ENCODE assay signal across 23 cellular contexts in the genomic region with DNA sequence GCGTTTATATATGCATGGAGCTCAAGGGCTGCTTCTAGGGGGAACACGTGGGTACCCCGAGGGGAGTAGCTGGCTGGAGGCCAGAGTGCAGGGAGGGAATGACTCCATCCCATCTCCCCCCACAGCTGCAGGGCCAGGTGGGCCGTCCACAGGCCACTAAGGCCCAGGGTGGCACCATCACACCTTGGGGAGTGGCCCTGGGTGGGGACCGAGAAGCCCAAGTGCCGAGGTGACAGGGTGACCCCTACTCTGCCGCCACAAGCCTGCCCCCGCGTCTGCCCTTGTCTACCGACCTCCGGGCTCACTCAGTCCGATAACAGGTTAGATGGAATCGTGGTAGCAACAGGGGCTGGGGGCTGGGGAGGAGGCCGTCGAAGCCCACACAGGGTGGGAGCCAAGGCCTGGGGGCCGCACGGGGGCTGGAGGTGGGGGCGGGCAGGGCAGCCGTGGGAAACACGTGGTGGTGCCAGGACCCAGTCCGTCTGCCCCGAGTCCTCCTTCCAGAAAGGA.
A peak's percentile ranks its signal among the peaks of the same experiment; 100 is the strongest.
DNase-seq lines count a peak whose midpoint lies in the region; ATAC-seq, FAIRE-seq and TF ChIP-seq lines count a peak whose summit lies in the region.
"Had no signal": no experiment of that assay in that cellular context is flagged by ENCODE, and none has a peak within 500 bp of the region (broad histone marks: within the 10 kb centered on the region; RNA-seq: fewer than 3 reads in every experiment).

No MANE protein-coding gene starts in this region.

- H3K27ac ChIP-seq in K562 (ENCODE audit: extremely low read depth, low read depth, low read length) (no peak overlapping the region), substantia nigra (ENCODE audit: low read depth, low read length, poor library complexity, severe bottlenecking) (peak overlapping the region; percentile 51), osteoblast (ENCODE audit: low read depth, low read length) (no peak overlapping the region)
- H3K27ac ChIP-seq: hepatocyte had no signal

- H3K27me3 ChIP-seq in K562 (ENCODE audit: control insufficient read depth in 2 of 2, insufficient read depth in 2 of 2, low read length in 2 of 2), result peaks cover 0 to 30% of the 10 kb centered on the region in 2 experiments; a peak in 3 of 5 replicates
- H3K27me3 ChIP-seq in osteoblast (ENCODE audit: insufficient read depth, low read length), result no peaks in the 10 kb centered on the region
- H3K27me3 ChIP-seq: hepatocyte had no signal

- H3K36me3 ChIP-seq in K562 (ENCODE audit: control insufficient read depth, insufficient read depth, low read length), result no peaks in the 10 kb centered on the region
- H3K36me3 ChIP-seq in osteoblast (ENCODE audit: insufficient read depth, low read length), result no peaks in the 10 kb centered on the region

- no peak for TF ChIP-seq POLR2A in K562 (conservative IDR thresholded peaks at IDR 0.05)

- no peaks in the 10 kb centered on the region for H3K9me3 ChIP-seq in K562 (replicated peaks; ENCODE audit: control insufficient read depth, insufficient read depth, low read depth, low read length)
- no peaks in the 10 kb centered on the region for H3K9me3 ChIP-seq in osteoblast (ENCODE audit: low read depth, low read length)

- no TSS peak for BruUV-seq in K562 (replicated peaks; lab: Mats Ljungman, UMichigan)

- 0 out of 2 replicates have a peak, but pooled peaks cover 4% of the 10 kb centered on the region for H4K20me1 ChIP-seq in K562 (replicated peaks; ENCODE audit: control insufficient read depth, insufficient read depth, low read length)
- H4K20me1 ChIP-seq in osteoblast (ENCODE audit: insufficient read depth, low read length), result no peaks in the 10 kb centered on the region

- POLR2A ChIA-PET in K562 (lab: Yijun Ruan, JAX), result interaction anchor here (0.6 to 0.9 kb wide), 2 partner anchors 13 to 58 kb away, joined by 3 read pairs; no protein-coding TSS in a partner anchor

- H3K79me2 ChIP-seq in K562 (ENCODE audit: control insufficient read depth, insufficient read depth, low read length), result no peaks in the 10 kb centered on the region
- no peaks in the 10 kb centered on the region for H3K79me2 ChIP-seq in osteoblast (ENCODE audit: insufficient read depth, low read length)
- H3K79me2 ChIP-seq: hepatocyte had no signal

- H3K4me3 ChIP-seq in K562 (no peak overlapping the region), osteoblast (ENCODE audit: insufficient read depth, low read length) (no peak overlapping the region)
- H3K4me3 ChIP-seq: hepatocyte had no signal

- no peak overlapping the region for H2AFZ ChIP-seq in K562 (ENCODE audit: low read depth, low read length)
- no peak overlapping the region for H2AFZ ChIP-seq in osteoblast (ENCODE audit: low read length)
- H2AFZ ChIP-seq: hepatocyte had no signal

- CTCF ChIA-PET in K562 (lab: Yijun Ruan, JAX; ENCODE audit: low intra/inter-chr PET ratio), result no interaction called here

- in situ Hi-C loops in K562 (cut with MboI), result no loop called here

- TF ChIP-seq EP300 in K562 (IDR thresholded peaks at IDR 0.05; ENCODE audit: low read length), result no peak

- H3K4me1 ChIP-seq in K562 (replicated peaks in 1 of 2; ENCODE audit: control insufficient read depth in 2 of 2, insufficient read depth in 2 of 2, low read length in 2 of 2), result peaks cover 0 to 73% of the 10 kb centered on the region in 2 experiments; a peak in 2 of 5 replicates
- no peaks in the 10 kb centered on the region for H3K4me1 ChIP-seq in osteoblast (ENCODE audit: insufficient read depth, low read length)

- TF ChIP-seq CTCF in K562 (IDR thresholded peaks at IDR 0.05 in 2 of 3, conservative IDR thresholded peaks at IDR 0.05 in 1 of 3; ENCODE audit: insufficient read depth in 2 of 3, low read depth in 1 of 3, low read length in 3 of 3) (no peak), osteoblast (IDR thresholded peaks at IDR 0.05; ENCODE audit: extremely low read depth, low read depth, low read length) (no peak)

- DNase-seq in activated naive CD4-positive, alpha-beta T cell treated with anti-CD3 and anti-CD28 coated beads, Interleukin-2, amount 50 U/mL, for 16 hours, result peak; percentile 9
- DNase-seq in activated naive CD4-positive, alpha-beta T cell treated with Interleukin-2 at 50 U/mL for 16 hours, result no peak
- DNase-seq in K562 (ENCODE audit: extremely low read depth in 1 of 4, low spot score in 3 of 4) (no peak), mesenteric fat pad (ENCODE audit: low spot score) (peak; percentile 82), substantia nigra (lab: John Stamatoyannopoulos, UW) (no peak), osteoblast (ENCODE audit: insufficient read length, low spot score, missing footprints) (no peak)
- DNase-seq: ACHN; activated CD4-positive, alpha-beta T cell treated with anti-CD3 and anti-CD28 coated beads for 4 hours; activated CD8-positive, alpha-beta memory T cell treated with anti-CD3 and anti-CD28 coated beads, Interleukin-2, amount 10 ng/mL, durations not matched to agents 7 days and 5 days; amniotic stem cell; central memory CD4-positive, alpha-beta T cell; foreskin fibroblast; mesenchymal stem cell; NCI-H1436 treated with DMSO at 0.1 percent for 48 hours; NCI-H2171 treated with DMSO at 0.1 percent for 48 hours; stimulated activated CD4-positive, alpha-beta T cell treated with anti-CD3 and anti-CD28 coated beads, Interleukin-12 subunit alpha, Interleukin-12 subunit beta, amount 100 ng/mL, for 4 hours; SW 1271 had no signal

- FAIRE-seq in K562 (lab: Jason Lieb, UNC), result no peak
- FAIRE-seq: islet of Langerhans had no signal

- H3K9me1 ChIP-seq in K562 (ENCODE audit: control insufficient read depth, insufficient read depth, low read length), result no peaks in the 10 kb centered on the region

- ATAC-seq in K562 (no peak), HG03469 (IDR thresholded peaks at IDR 0.05; ENCODE audit: unreplicated experiment) (no peak), GM19035 (IDR thresholded peaks at IDR 0.05; ENCODE audit: unreplicated experiment) (no peak)
- ATAC-seq: activated CD8-positive, alpha-beta memory T cell treated with anti-CD3 and anti-CD28 coated beads, Interleukin-2, amount 10 ng/mL, durations not matched to agents 7 days and 5 days; activated T-helper 17 cell treated with anti-CD3 and anti-CD28 coated beads, Interleukin-2, amount 50 U/mL, for 72 hours; naive thymus-derived CD8-positive, alpha-beta T cell had no signal

- 27% methylated on average over 9 of the region's 22 CpGs for WGBS in K562 (ENCODE audit: insufficient coverage, low coverage, missing lambda C conversion rate)

- intact Hi-C loops in K562 (cut with micrococcal nuclease), result no loop called here

- H3K4me2 ChIP-seq in K562 (ENCODE audit: insufficient read depth, low read length) (no peak overlapping the region), osteoblast (ENCODE audit: insufficient read depth, low read length) (no peak overlapping the region)
- H3K4me2 ChIP-seq: hepatocyte had no signal

- H3K9ac ChIP-seq in K562 (ENCODE audit: insufficient read depth in 1 of 2, low read depth in 2 of 2, low read length in 2 of 2), result peak overlapping the region in 1 of 2 experiments; percentile 35; a peak in 1 of 4 replicates

- no peak for TF ChIP-seq RAD21 in K562 (CRISPR knock-in tag; conservative IDR thresholded peaks at IDR 0.05 in 1 of 2, IDR thresholded peaks at IDR 0.05 in 1 of 2)

TF ChIP-seq in K562, 482 proteins besides CTCF, POLR2A, EP300 and RAD21:
- peak; percentile 19; the same call in 1 of the 2 replicates for TF ChIP-seq NFIC (IDR thresholded peaks at IDR 0.05)
- TF ChIP-seq, protein P1, sequence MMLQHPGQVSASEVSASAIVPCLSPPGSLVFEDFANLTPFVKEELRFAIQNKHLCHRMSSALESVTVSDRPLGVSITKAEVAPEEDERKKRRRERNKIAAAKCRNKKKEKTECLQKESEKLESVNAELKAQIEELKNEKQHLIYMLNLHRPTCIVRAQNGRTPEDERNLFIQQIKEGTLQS (IDR thresholded peaks at IDR 0.05), result no peak
- TF ChIP-seq, protein P1 (CRISPR knock-in tag; conservative IDR thresholded peaks at IDR 0.05), result no peak

Comparison
In these comparisons a context has a peak if more than half of its experiments do, and no peak if none do; other contexts are left out.
1. DNase-seq: peak in activated naive CD4-positive, alpha-beta T cell treated with anti-CD3 and anti-CD28 coated beads, Interleukin-2, amount 50 U/mL, for 16 hours (single experiment) and mesenteric fat pad (single experiment); none in activated naive CD4-positive, alpha-beta T cell treated with Interleukin-2 at 50 U/mL for 16 hours (single experiment), K562 (0 of 4), substantia nigra (0 of 49) and osteoblast (single experiment).